ENCODE assay signal across 16 cellular contexts in the genomic region with DNA sequence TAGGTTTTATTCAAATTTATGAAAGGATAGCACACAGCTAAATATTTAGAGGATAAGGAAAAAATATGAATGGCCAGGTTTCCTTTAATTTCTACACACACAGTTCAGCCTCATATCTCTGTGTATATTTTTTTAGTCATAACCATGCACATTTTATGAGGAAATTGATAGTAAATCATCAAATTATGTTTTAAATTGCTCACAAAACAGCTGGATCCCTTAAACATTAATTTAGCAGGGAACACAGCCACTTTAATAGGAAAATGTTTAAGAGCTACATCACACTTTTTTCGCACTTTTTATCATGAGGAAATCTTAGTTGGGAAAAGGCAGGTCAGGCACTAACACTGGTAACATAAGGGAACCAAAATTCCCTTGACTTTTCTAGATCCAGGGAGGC.
DNase-seq lines count a peak whose midpoint lies in the region; ATAC-seq and TF ChIP-seq lines count a peak whose summit lies in the region.
"Had no signal": no experiment of that assay in that cellular context is flagged by ENCODE, and none has a peak within 500 bp of the region (broad histone marks: within the 10 kb centered on the region; RNA-seq: fewer than 3 reads in every experiment).

No MANE protein-coding gene starts in this region.

- H3K36me3 ChIP-seq in sigmoid colon: no peaks in the 10 kb centered on the region
- H3K36me3 ChIP-seq in uterus: no peaks in the 10 kb centered on the region
- H3K36me3 ChIP-seq: BE2C had no signal

- POLR2A ChIA-PET in HEK293T (lab: Yijun Ruan, JAX): no interaction called here

- CTCF ChIA-PET in HEK293T (lab: Yijun Ruan, JAX): no interaction called here

- 22 to 56% methylated on average over 1 of the region's 1 CpG for WGBS in sigmoid colon, 2 donors

- TF ChIP-seq CTCF in sigmoid colon (IDR thresholded peaks at IDR 0.05): no peak
- no peak for TF ChIP-seq CTCF in uterus (IDR thresholded peaks at IDR 0.05)

- ATAC-seq in HG03460 (IDR thresholded peaks at IDR 0.05; ENCODE audit: unreplicated experiment): no peak
- no peak for ATAC-seq in HG03565 (IDR thresholded peaks at IDR 0.05; ENCODE audit: unreplicated experiment)
- ATAC-seq: GM23338, HCT116 had no signal

- TF ChIP-seq POLR2A in sigmoid colon (IDR thresholded peaks at IDR 0.05): no peak
- no peak for TF ChIP-seq POLR2A in uterus (IDR thresholded peaks at IDR 0.05)

- no peak for TF ChIP-seq EP300 in sigmoid colon (IDR thresholded peaks at IDR 0.05)

- DNase-seq in HEK293T (ENCODE audit: extremely low spot score) (no peak), left kidney (ENCODE audit: low read depth, low spot score) (peak; percentile 14), sigmoid colon (no peak), uterus (no peak), NCI-H146 (lab: John Stamatoyannopoulos, UW) (no peak)
- no peak for DNase-seq in activated CD8-positive, alpha-beta memory T cell treated with anti-CD3 and anti-CD28 coated beads for 24 hours
- DNase-seq: ACHN; BE2C; C1 segment of cervical spinal cord; Caco-2; CD4-positive, CD25-positive, alpha-beta regulatory T cell; KBM-7 had no signal

- H3K9me3 ChIP-seq in sigmoid colon: no peaks in the 10 kb centered on the region
- H3K9me3 ChIP-seq in uterus: no peaks in the 10 kb centered on the region
- H3K9me3 ChIP-seq: BE2C, Caco-2 had no signal

- no peaks in the 10 kb centered on the region for H3K27me3 ChIP-seq in sigmoid colon
- H3K27me3 ChIP-seq in uterus: no peaks in the 10 kb centered on the region
- H3K27me3 ChIP-seq: BE2C had no signal

- intact Hi-C loops in sigmoid colon (cut with DNase I): no loop called here
- intact Hi-C loops in uterus (cut with DNase I; ENCODE audit: low total_unique reads): no loop called here

- no peak overlapping the region for H3K4me3 ChIP-seq in sigmoid colon
- H3K4me3 ChIP-seq in uterus: no peak overlapping the region
- H3K4me3 ChIP-seq: GM23338 had no signal

- H3K4me1 ChIP-seq in sigmoid colon (peaks cover 0 to 25% (median 10%) of the 10 kb centered on the region in 4 donors), uterus (no peaks in the 10 kb centered on the region)
- H3K4me1 ChIP-seq: BE2C, Caco-2 had no signal

- H3K27ac ChIP-seq in sigmoid colon: peak overlapping the region; percentile 23 to 71 (median 50)
- H3K27ac ChIP-seq in uterus: peak overlapping the region; percentile 44 to 73

TF ChIP-seq in HEK293T, 16 proteins besides CTCF, POLR2A, EP300 and RAD21:
- TF ChIP-seq L3MBTL2 (conservative IDR thresholded peaks at IDR 0.05) (no peak), FOXA1 (IDR thresholded peaks at IDR 0.05) (no peak), CTBP1 (IDR thresholded peaks at IDR 0.05; ENCODE audit: borderline replicate concordance) (0 out of 2 replicates have a peak, but pooled peaks have one; percentile 12)
- TF ChIP-seq, protein P1, sequence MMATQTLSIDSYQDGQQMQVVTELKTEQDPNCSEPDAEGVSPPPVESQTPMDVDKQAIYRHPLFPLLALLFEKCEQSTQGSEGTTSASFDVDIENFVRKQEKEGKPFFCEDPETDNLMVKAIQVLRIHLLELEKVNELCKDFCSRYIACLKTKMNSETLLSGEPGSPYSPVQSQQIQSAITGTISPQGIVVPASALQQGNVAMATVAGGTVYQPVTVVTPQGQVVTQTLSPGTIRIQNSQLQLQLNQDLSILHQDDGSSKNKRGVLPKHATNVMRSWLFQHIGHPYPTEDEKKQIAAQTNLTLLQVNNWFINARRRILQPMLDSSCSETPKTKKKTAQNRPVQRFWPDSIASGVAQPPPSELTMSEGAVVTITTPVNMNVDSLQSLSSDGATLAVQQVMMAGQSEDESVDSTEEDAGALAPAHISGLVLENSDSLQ (IDR thresholded peaks at IDR 0.05): peak; percentile 57; the same call in 1 of the 2 replicates
